In genomic region chr21:34202553-34203332, GRCh38 we compare ENCODE assay signal across 7 cellular contexts.
DNase-seq lines count a peak whose midpoint lies in the region; ATAC-seq and TF ChIP-seq lines count a peak whose summit lies in the region.

No MANE protein-coding gene starts in this region.

- no peak for ATAC-seq in activated CD4-positive, CD25-positive, alpha-beta regulatory T cell treated with anti-CD3 and anti-CD28 coated beads, Interleukin-2, amount 50 U/mL, for 24 hours

- H3K27me3 ChIP-seq in spleen (replicated peaks in 1 of 7), result peaks cover 0 to 11% (median 0%) of the 10 kb centered on the region in 7 donors

- no peaks in the 10 kb centered on the region for H3K9me3 ChIP-seq in spleen

- H3K36me3 Mint-ChIP-seq in IgD-negative memory B cell, result peaks cover 1% of the 10 kb centered on the region
- H3K36me3 Mint-ChIP-seq in activated naive CD8-positive, alpha-beta T cell, result no peaks in the 10 kb centered on the region

- H3K4me3 Mint-ChIP-seq in IgD-negative memory B cell, result peak overlapping the region in 3 of 4 donors; percentile 66 to 90 (median 76)
- peak overlapping the region; percentile 85 for H3K4me3 Mint-ChIP-seq in activated naive CD8-positive, alpha-beta T cell

- no peak overlapping the region for H3K27ac Mint-ChIP-seq in IgD-negative memory B cell
- peak overlapping the region; percentile 10 for H3K27ac Mint-ChIP-seq in activated naive CD8-positive, alpha-beta T cell

- 34 to 45% (median 39%) methylated on average over 24 of the region's 24 CpGs for WGBS in spleen, 5 donors

- H3K4me1 Mint-ChIP-seq in IgD-negative memory B cell, result peaks cover 17 to 25% (median 19%) of the 10 kb centered on the region in 3 donors
- H3K4me1 Mint-ChIP-seq in activated naive CD8-positive, alpha-beta T cell (ENCODE audit: low read depth), result peaks cover 40% of the 10 kb centered on the region

- peak overlapping the region in 4 of 8 donors; percentile 42 to 69 (median 44) for H3K4me3 ChIP-seq in spleen

- no peak for TF ChIP-seq CTCF in spleen (IDR thresholded peaks at IDR 0.05 in 8 of 11, conservative IDR thresholded peaks at IDR 0.05 in 3 of 11)

- H3K9me3 Mint-ChIP-seq in IgD-negative memory B cell, result peaks cover 0 to 2% (median 0%) of the 10 kb centered on the region in 3 donors
- H3K9me3 Mint-ChIP-seq in activated naive CD8-positive, alpha-beta T cell (ENCODE audit: low read depth), result no peaks in the 10 kb centered on the region

- peak; percentile 76 for DNase-seq in islet precursor cell
- DNase-seq in spleen, result peak; percentile 84
- no peak for DNase-seq in SW 1271 (lab: John Stamatoyannopoulos, UW)
- DNase-seq in HuH-7.5 (ENCODE audit: low spot score), result no peak

- peak overlapping the region in 6 of 8 donors; percentile 51 to 94 (median 78) for H3K27ac ChIP-seq in spleen

- no peak for TF ChIP-seq POLR2A in spleen (IDR thresholded peaks at IDR 0.05)

- intact Hi-C loops in spleen (cut with DNase I; ENCODE audit: low total_unique reads), result no loop called here

- H3K4me1 ChIP-seq in spleen, result peaks cover 10 to 90% (median 47%) of the 10 kb centered on the region in 6 donors

- H3K36me3 ChIP-seq in spleen, result no peaks in the 10 kb centered on the region

- peaks cover 24% of the 10 kb centered on the region for H3K27me3 Mint-ChIP-seq in IgD-negative memory B cell
- no peaks in the 10 kb centered on the region for H3K27me3 Mint-ChIP-seq in activated naive CD8-positive, alpha-beta T cell

Comparison
In these comparisons a context has a peak if more than half of its experiments do, and no peak if none do; other contexts are left out.
1. DNase-seq: peak in islet precursor cell (single experiment) and spleen (single experiment); none in SW 1271 (0 of 2) and HuH-7.5 (single experiment).